ENCODE assay signal across 22 cellular contexts in genomic region chr9:4106081-4106491, GRCh38.
DNase-seq lines count a peak whose midpoint lies in the region; ATAC-seq and TF ChIP-seq lines count a peak whose summit lies in the region.
"Had no signal": no experiment of that assay in that cellular context is flagged by ENCODE, and none has a peak within 500 bp of the region (broad histone marks: within the 10 kb centered on the region; RNA-seq: fewer than 3 reads in every experiment).

No MANE protein-coding gene starts in this region.

- H3K4me1 ChIP-seq in heart left ventricle (peaks cover 0 to 29% (median 7%) of the 10 kb centered on the region in 12 donors), mesenchymal stem cell (ENCODE audit: control insufficient read depth, insufficient read depth, low read depth, low read length) (peaks cover 3% of the 10 kb centered on the region)
- no peaks in the 10 kb centered on the region for H3K4me1 ChIP-seq in naive thymus-derived CD4-positive, alpha-beta T cell (ENCODE audit: control insufficient read depth in 2 of 2, insufficient read depth in 2 of 2, low read length in 2 of 2)
- H3K4me1 ChIP-seq: psoas muscle had no signal

- no peak overlapping the region for H3K4me3 ChIP-seq in heart left ventricle
- H3K4me3 ChIP-seq in mesenchymal stem cell (ENCODE audit: insufficient read depth in 1 of 2, low read depth in 1 of 2, low read length in 2 of 2), result no peak overlapping the region
- no peak overlapping the region for H3K4me3 ChIP-seq in naive thymus-derived CD4-positive, alpha-beta T cell (ENCODE audit: low read length)
- H3K4me3 ChIP-seq: A549, psoas muscle had no signal

- no peaks in the 10 kb centered on the region for H3K27me3 ChIP-seq in heart left ventricle
- no peaks in the 10 kb centered on the region for H3K27me3 ChIP-seq in mesenchymal stem cell (ENCODE audit: control insufficient read depth in 1 of 2, insufficient read depth in 1 of 2, low read length in 2 of 2)
- H3K27me3 ChIP-seq in naive thymus-derived CD4-positive, alpha-beta T cell (ENCODE audit: control insufficient read depth in 2 of 2, insufficient read depth in 2 of 2, low read length in 2 of 2), result no peaks in the 10 kb centered on the region

- intact Hi-C loops in heart left ventricle (cut with DNase I) (no loop called here), left cardiac atrium (cut with DNase I) (no loop called here)
- intact Hi-C loops in naive thymus-derived CD4-positive, alpha-beta T cell (cut with micrococcal nuclease), result no loop called here

- peaks cover 0 to 5% (median 0%) of the 10 kb centered on the region in 11 donors for H3K9me3 Mint-ChIP-seq in naive thymus-derived CD4-positive, alpha-beta T cell
- H3K9me3 Mint-ChIP-seq: activated naive CD4-positive, alpha-beta T cell treated with anti-CD3 and anti-CD28 coated beads, Interleukin-2, amount 10 ng/mL, durations not matched to agents 7 days and 5 days; naive B cell had no signal

- no peak overlapping the region for H2BK5ac ChIP-seq in mesenchymal stem cell (ENCODE audit: low read depth, low read length, poor library complexity, severe bottlenecking)

- H3K36me3 Mint-ChIP-seq in naive thymus-derived CD4-positive, alpha-beta T cell, result peaks cover 0 to 7% (median 0%) of the 10 kb centered on the region in 5 donors
- H3K36me3 Mint-ChIP-seq: activated naive CD4-positive, alpha-beta T cell treated with anti-CD3 and anti-CD28 coated beads, Interleukin-2, amount 10 ng/mL, durations not matched to agents 7 days and 5 days; naive B cell had no signal

- no peak overlapping the region for H2AFZ ChIP-seq in mesenchymal stem cell (ENCODE audit: low read depth, low read length)

- H4K8ac ChIP-seq in mesenchymal stem cell (ENCODE audit: low read length), result no peak overlapping the region

- no peak overlapping the region for H3K9ac ChIP-seq in mesenchymal stem cell (ENCODE audit: low read length)

- TF ChIP-seq POLR2A in heart left ventricle (IDR thresholded peaks at IDR 0.05), result no peak

- H3K79me1 ChIP-seq in mesenchymal stem cell (replicated peaks; ENCODE audit: low read length, poor library complexity, severe bottlenecking), result peaks cover 17% of the 10 kb centered on the region

- H2BK12ac ChIP-seq in mesenchymal stem cell (ENCODE audit: low read length in 2 of 2), result peak overlapping the region in 1 of 2 experiments; percentile 59

- no peak overlapping the region for H3K4me3 Mint-ChIP-seq in naive thymus-derived CD4-positive, alpha-beta T cell
- H3K4me3 Mint-ChIP-seq: activated naive CD4-positive, alpha-beta T cell treated with anti-CD3 and anti-CD28 coated beads, Interleukin-2, amount 10 ng/mL, durations not matched to agents 7 days and 5 days; naive B cell had no signal

- POLR2A ChIA-PET in naive thymus-derived CD4-positive, alpha-beta T cell (lab: Charles Lee), result no interaction called here

- no peak for TF ChIP-seq CTCF in heart left ventricle (IDR thresholded peaks at IDR 0.05)

- H2BK120ac ChIP-seq in mesenchymal stem cell (ENCODE audit: low read depth, low read length), result no peak overlapping the region

- H3K27ac ChIP-seq in heart left ventricle (peak overlapping the region in 8 of 12 donors; percentile 6 to 71 (median 48)), epithelial cell of prostate (peak overlapping the region; percentile 27), mesenchymal stem cell (ENCODE audit: low read length, poor library complexity, severe bottlenecking) (no peak overlapping the region)
- H3K27ac ChIP-seq in naive thymus-derived CD4-positive, alpha-beta T cell (ENCODE audit: low read depth, low read length), result no peak overlapping the region
- H3K27ac ChIP-seq: A549, psoas muscle had no signal

- 89 to 91% (median 91%) methylated on average over 8 of the region's 8 CpGs for WGBS in heart left ventricle, 4 donors
- WGBS in mesenchymal stem cell, result 72% methylated on average over 7 of the region's 8 CpGs

- no peak overlapping the region for H3K4ac ChIP-seq in mesenchymal stem cell (ENCODE audit: low read depth in 1 of 2, low read length in 2 of 2)

- no peak overlapping the region for H3K14ac ChIP-seq in mesenchymal stem cell (ENCODE audit: low read length in 2 of 2)

- H3K18ac ChIP-seq in mesenchymal stem cell (ENCODE audit: low read depth in 1 of 2, low read length in 2 of 2), result no peak overlapping the region

- H3K4me2 ChIP-seq in mesenchymal stem cell (ENCODE audit: low read length, poor library complexity, severe bottlenecking), result no peak overlapping the region
- H3K4me2 ChIP-seq: A549 had no signal

- peaks cover 0 to 9% (median 3%) of the 10 kb centered on the region in 5 donors for H3K27me3 Mint-ChIP-seq in naive thymus-derived CD4-positive, alpha-beta T cell
- H3K27me3 Mint-ChIP-seq: activated naive CD4-positive, alpha-beta T cell treated with anti-CD3 and anti-CD28 coated beads, Interleukin-2, amount 10 ng/mL, durations not matched to agents 7 days and 5 days had no signal

- DNase-seq in heart left ventricle, result no peak
- DNase-seq in left cardiac atrium, result no peak
- DNase-seq in epithelial cell of prostate (ENCODE audit: low read depth, low spot score), result peak; percentile 20
- no peak for DNase-seq in mesenchymal stem cell
- no peak for DNase-seq in SKM-1 (lab: John Stamatoyannopoulos, UW; ENCODE audit: unreplicated experiment)
- no peak for DNase-seq in naive thymus-derived CD4-positive, alpha-beta T cell
- no peak for DNase-seq in T-helper 2 cell
- DNase-seq: activated CD4-positive, alpha-beta T cell treated with anti-CD3 and anti-CD28 coated beads, Interleukin-2, amount 50 U/mL, for 4 hours; activated naive CD4-positive, alpha-beta T cell treated with anti-CD3 and anti-CD28 coated beads, Interleukin-2, amount 10 ng/mL, durations not matched to agents 7 days and 5 days; DMS79; effector CD4-positive, alpha-beta T cell; hypothalamus; KG1; kidney glomerular epithelial cell; naive B cell; NCI-H1436; NCI-H510A treated with DMSO at 0.1 percent for 48 hours; psoas muscle; stimulated activated CD4-positive, alpha-beta T cell treated with anti-CD3 and anti-CD28 coated beads, Interleukin-15, amount 100 ng/mL, for 24 hours; stimulated activated naive CD8-positive, alpha-beta T cell treated with anti-CD3 and anti-CD28 coated beads, Interleukin-15, Interleukin-2, amounts not matched to agents 100 U/mL and 50 U/mL, for 24 hours had no signal

- no peak overlapping the region for H3K27ac Mint-ChIP-seq in naive thymus-derived CD4-positive, alpha-beta T cell
- H3K27ac Mint-ChIP-seq: activated naive CD4-positive, alpha-beta T cell treated with anti-CD3 and anti-CD28 coated beads, Interleukin-2, amount 10 ng/mL, durations not matched to agents 7 days and 5 days; naive B cell had no signal

- peak overlapping the region; percentile 56 for H4K91ac ChIP-seq in mesenchymal stem cell (ENCODE audit: low read length)

- CTCF ChIA-PET in naive thymus-derived CD4-positive, alpha-beta T cell (lab: Charles Lee), result interaction anchor here (0.6 kb wide), 1 partner anchor 92 kb away, joined by 3 read pairs; no protein-coding TSS in a partner anchor

- H3K9me3 ChIP-seq in heart left ventricle (no peaks in the 10 kb centered on the region), mesenchymal stem cell (ENCODE audit: control insufficient read depth, low read length) (no peaks in the 10 kb centered on the region)
- no peaks in the 10 kb centered on the region for H3K9me3 ChIP-seq in naive thymus-derived CD4-positive, alpha-beta T cell (ENCODE audit: control insufficient read depth in 2 of 3, low read length in 3 of 3)
- H3K9me3 ChIP-seq: A549, psoas muscle had no signal

- no peak overlapping the region for H2BK15ac ChIP-seq in mesenchymal stem cell (ENCODE audit: low read depth, poor library complexity, severe bottlenecking)

- peaks cover 0 to 9% (median 0%) of the 10 kb centered on the region in 7 donors for H3K4me1 Mint-ChIP-seq in naive thymus-derived CD4-positive, alpha-beta T cell
- H3K4me1 Mint-ChIP-seq: activated naive CD4-positive, alpha-beta T cell treated with anti-CD3 and anti-CD28 coated beads, Interleukin-2, amount 10 ng/mL, durations not matched to agents 7 days and 5 days; naive B cell had no signal

- H2AK5ac ChIP-seq in mesenchymal stem cell (ENCODE audit: low read length, severe bottlenecking), result no peak overlapping the region

- ATAC-seq in heart left ventricle (no peak), left cardiac atrium (no peak), HG03025 (IDR thresholded peaks at IDR 0.05; ENCODE audit: low FRiP score, unreplicated experiment) (no peak)
- no peak for ATAC-seq in naive thymus-derived CD4-positive, alpha-beta T cell
- ATAC-seq: A549; psoas muscle; stimulated activated naive CD8-positive, alpha-beta T cell treated with anti-CD3 and anti-CD28 coated beads, Interleukin-15, Interleukin-2, amounts not matched to agents 100 U/mL and 50 U/mL, for 24 hours had no signal

- H3K36me3 ChIP-seq in heart left ventricle (no peaks in the 10 kb centered on the region), mesenchymal stem cell (ENCODE audit: control insufficient read depth in 1 of 2, insufficient read depth in 2 of 2, low read depth in 1 of 2, low read length in 2 of 2) (no peaks in the 10 kb centered on the region)
- H3K36me3 ChIP-seq in naive thymus-derived CD4-positive, alpha-beta T cell (ENCODE audit: control insufficient read depth in 2 of 3, insufficient read depth in 3 of 3, low read length in 3 of 3), result no peaks in the 10 kb centered on the region

- peak overlapping the region in 1 of 2 experiments; percentile 86 for H3K23ac ChIP-seq in mesenchymal stem cell (ENCODE audit: low read length in 2 of 2)

Comparison
In these comparisons a context has a peak if more than half of its experiments do, and no peak if none do; other contexts are left out.
1. H3K27ac ChIP-seq: peak in heart left ventricle (8 of 12) and epithelial cell of prostate (single experiment); none in mesenchymal stem cell (single experiment) and naive thymus-derived CD4-positive, alpha-beta T cell (single experiment).